Comparison of ENCODE assay signal across 14 cellular contexts in genomic region chr12:88388566-88389269, GRCh38.
A peak's percentile ranks its signal among the peaks of the same experiment; 100 is the strongest.
DNase-seq lines count a peak whose midpoint lies in the region; ATAC-seq and TF ChIP-seq lines count a peak whose summit lies in the region.
"Had no signal": no experiment of that assay in that cellular context is flagged by ENCODE, and none has a peak within 500 bp of the region (broad histone marks: within the 10 kb centered on the region; RNA-seq: fewer than 3 reads in every experiment).

No MANE protein-coding gene starts in this region.

- no peaks in the 10 kb centered on the region for H3K23me2 ChIP-seq in H9 (ENCODE audit: insufficient read length, low read depth, low read length, poor library complexity, severe bottlenecking)

- no CpG with 5 or more reads among the region's 2 CpGs for WGBS in H9 (ENCODE audit: extremely low coverage, insufficient read length, low lambda C conversion rate)

- H3K27ac Mint-ChIP-seq in mesothelial cell of epicardium (no peak overlapping the region), H9 (no peak overlapping the region; a peak in 1 of 7 replicates)
- H3K27ac Mint-ChIP-seq: B cell had no signal

- H3K79me1 ChIP-seq in H9 (ENCODE audit: insufficient read depth, low read depth, low read length, poor library complexity, severe bottlenecking): no peaks in the 10 kb centered on the region

- no peak overlapping the region for H2BK12ac ChIP-seq in H9 (ENCODE audit: insufficient read length, low read depth, low read length)

- H3K27ac ChIP-seq in brain microvascular endothelial cell: peak overlapping the region; percentile 54
- H3K27ac ChIP-seq in uterus: no peak overlapping the region
- no peak overlapping the region for H3K27ac ChIP-seq in H9 (ENCODE audit: insufficient read length, low read depth, low read length)
- H3K27ac ChIP-seq: adrenal gland, hepatocyte had no signal

- H3K9me3 Mint-ChIP-seq in mesothelial cell of epicardium (peaks cover 8% of the 10 kb centered on the region), H9 (peaks cover 0 to 5% of the 10 kb centered on the region in 2 experiments; a peak in 3 of 5 replicates)

- no peak overlapping the region for H2BK5ac ChIP-seq in H9 (ENCODE audit: insufficient read length, low read length)

- H3K4me2 ChIP-seq in H9 (ENCODE audit: insufficient read depth, insufficient read length, low read length): no peak overlapping the region
- H3K4me2 ChIP-seq: hepatocyte had no signal

- no peaks in the 10 kb centered on the region for H3K9me3 ChIP-seq in uterus
- no peaks in the 10 kb centered on the region for H3K9me3 ChIP-seq in H9 (ENCODE audit: control insufficient read depth, low read depth, low read length)
- H3K9me3 ChIP-seq: adrenal gland had no signal

- H3K23ac ChIP-seq in H9 (ENCODE audit: insufficient read length, low read depth, low read length): no peak overlapping the region

- no peak overlapping the region for H3T11ph ChIP-seq in H9 (ENCODE audit: low read length)

- TF ChIP-seq CTCF in brain microvascular endothelial cell (IDR thresholded peaks at IDR 0.05; ENCODE audit: low read depth, low read length, missing control alignments) (no peak), mesothelial cell of epicardium (IDR thresholded peaks at IDR 0.05; ENCODE audit: unreplicated experiment) (no peak), uterus (IDR thresholded peaks at IDR 0.05) (no peak), H9 (conservative IDR thresholded peaks at IDR 0.05) (no peak)

- H3K4ac ChIP-seq in H9 (ENCODE audit: low read depth, low read length): no peak overlapping the region

- H3K27me3 Mint-ChIP-seq in mesothelial cell of epicardium (ENCODE audit: low read depth) (no peaks in the 10 kb centered on the region), H9 (ENCODE audit: low read depth) (no peaks in the 10 kb centered on the region)
- H3K27me3 Mint-ChIP-seq: B cell had no signal

- ATAC-seq in GM21447 (IDR thresholded peaks at IDR 0.05; ENCODE audit: unreplicated experiment): peak; percentile 40
- ATAC-seq in HG03460 (IDR thresholded peaks at IDR 0.05; ENCODE audit: unreplicated experiment): peak; percentile 30

- no peaks in the 10 kb centered on the region for H3K4me1 ChIP-seq in uterus
- no peaks in the 10 kb centered on the region for H3K4me1 ChIP-seq in H9 (ENCODE audit: insufficient read depth, low read length)
- H3K4me1 ChIP-seq: adrenal gland had no signal

- H2BK20ac ChIP-seq in H9 (ENCODE audit: low read depth, low read length, poor library complexity, severe bottlenecking): no peak overlapping the region

- in situ Hi-C loops in brain microvascular endothelial cell (cut with HindIII; ENCODE audit: low pct_ligation_motif_present, low sequenced_read_pairs): no loop called here

- H3K36me3 ChIP-seq in brain microvascular endothelial cell (replicated peaks) (no peaks in the 10 kb centered on the region), uterus (no peaks in the 10 kb centered on the region)
- H3K36me3 ChIP-seq: adrenal gland, MG63 had no signal

- H4K91ac ChIP-seq in H9 (ENCODE audit: insufficient read length, low read depth, low read length): no peak overlapping the region

- H3K4me1 Mint-ChIP-seq in mesothelial cell of epicardium (peaks cover 11% of the 10 kb centered on the region), H9 (no peaks in the 10 kb centered on the region)

- H4K5ac ChIP-seq in H9 (ENCODE audit: insufficient read length, low read depth, low read length): no peak overlapping the region

- H3K14ac ChIP-seq in H9 (ENCODE audit: insufficient read depth, low read length): no peak overlapping the region

- TF ChIP-seq POLR2A in uterus (IDR thresholded peaks at IDR 0.05): no peak

- H3K36me3 Mint-ChIP-seq in mesothelial cell of epicardium (peaks cover 4% of the 10 kb centered on the region), H9 (ENCODE audit: insufficient read depth in 1 of 3, low read depth in 3 of 3) (peaks cover 0 to 3% (median 0%) of the 10 kb centered on the region in 3 experiments; a peak in 3 of 7 replicates)

- H3K4me3 Mint-ChIP-seq in mesothelial cell of epicardium (no peak overlapping the region), H9 (no peak overlapping the region)
- H3K4me3 Mint-ChIP-seq: B cell had no signal

- H3K79me2 ChIP-seq in H9 (ENCODE audit: insufficient read depth, low read length): no peaks in the 10 kb centered on the region
- H3K79me2 ChIP-seq: hepatocyte had no signal

- DNase-seq in AG20443 (ENCODE audit: low spot score): peak; percentile 29
- DNase-seq in brain microvascular endothelial cell: peak; percentile 75
- DNase-seq in mesothelial cell of epicardium (ENCODE audit: low spot score in 2 of 2, unreplicated experiment in 2 of 2): no peak
- no peak for DNase-seq in uterus
- DNase-seq in foreskin melanocyte: no peak
- DNase-seq in H9: no peak
- DNase-seq: adrenal gland, MG63, NCI-H774, small intestine had no signal

- H3K9ac ChIP-seq in H9 (ENCODE audit: extremely low read depth, insufficient read length, low read length): no peak overlapping the region

- no peak overlapping the region for H2BK15ac ChIP-seq in H9 (ENCODE audit: low read depth, low read length)

- H4K20me1 ChIP-seq in H9 (ENCODE audit: control insufficient read depth, insufficient read depth, insufficient read length): no peaks in the 10 kb centered on the region

- H3K56ac ChIP-seq in H9 (ENCODE audit: insufficient read length, low read depth, low read length): no peak overlapping the region

- intact Hi-C loops in uterus (cut with DNase I; ENCODE audit: low total_unique reads): no loop called here

- no peak overlapping the region for H2AFZ ChIP-seq in H9 (ENCODE audit: low read length)
- H2AFZ ChIP-seq: hepatocyte had no signal

- H2AK5ac ChIP-seq in H9 (ENCODE audit: insufficient read length, low read length): no peak overlapping the region

- no peaks in the 10 kb centered on the region for H3K27me3 ChIP-seq in brain microvascular endothelial cell (replicated peaks)
- H3K27me3 ChIP-seq in uterus: no peaks in the 10 kb centered on the region
- no peaks in the 10 kb centered on the region for H3K27me3 ChIP-seq in H9 (ENCODE audit: insufficient read depth, low read length)
- H3K27me3 ChIP-seq: adrenal gland, hepatocyte, MG63 had no signal

- H3K18ac ChIP-seq in H9 (ENCODE audit: insufficient read length, low read depth, low read length): no peak overlapping the region

- no peak overlapping the region for H4K8ac ChIP-seq in H9 (replicated peaks; ENCODE audit: insufficient read length, low read depth, low read length)

- no peak overlapping the region for H2BK120ac ChIP-seq in H9 (ENCODE audit: low read depth, low read length, poor library complexity, severe bottlenecking)

- no peak overlapping the region for H3K4me3 ChIP-seq in brain microvascular endothelial cell (ENCODE audit: low read depth, low read length)
- H3K4me3 ChIP-seq in uterus: no peak overlapping the region
- H3K4me3 ChIP-seq: adrenal gland, hepatocyte, MG63 had no signal

Comparison
In these comparisons a context has a peak if more than half of its experiments do, and no peak if none do; other contexts are left out.
1. DNase-seq: peak in AG20443 (single experiment) and brain microvascular endothelial cell (single experiment); none in mesothelial cell of epicardium (0 of 2), uterus (0 of 2), foreskin melanocyte (single experiment) and H9 (single experiment).